In the genomic region with DNA sequence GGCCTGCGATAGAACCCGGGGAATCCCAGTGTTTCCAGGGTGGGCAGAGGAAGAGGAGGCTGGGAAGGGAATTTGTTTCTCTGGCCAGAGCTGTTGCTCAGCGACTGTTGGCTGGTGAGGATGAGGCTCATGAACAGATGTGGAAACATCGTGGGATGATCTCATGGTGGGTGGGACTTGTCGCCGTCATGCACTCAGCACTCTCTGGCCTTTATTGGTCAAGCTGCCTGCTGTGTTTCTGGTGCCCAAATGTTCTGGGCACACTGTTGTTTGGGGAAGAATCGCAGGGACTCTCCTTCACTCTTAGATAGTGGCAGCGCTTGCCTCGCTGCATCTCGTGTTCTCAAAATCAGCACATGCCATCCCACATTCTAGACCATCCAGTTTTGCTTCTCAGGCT, we compare ENCODE assay signal across 9 cellular contexts.
DNase-seq lines count a peak whose midpoint lies in the region; TF ChIP-seq lines count a peak whose summit lies in the region.
"Had no signal": no experiment of that assay in that cellular context is flagged by ENCODE, and none has a peak within 500 bp of the region (broad histone marks: within the 10 kb centered on the region; RNA-seq: fewer than 3 reads in every experiment).

No MANE protein-coding gene starts in this region.

- no peaks in the 10 kb centered on the region for H3K9me3 ChIP-seq in esophagus squamous epithelium

- H3K4me3 ChIP-seq in AG10803 (ENCODE audit: low read length) (0 out of 2 replicates have a peak overlapping the region, but pooled peaks have one; percentile 11), esophagus squamous epithelium (no peak overlapping the region)
- H3K4me3 ChIP-seq: GM12878 had no signal

- 56 to 65% methylated on average over 10 of the region's 10 CpGs for WGBS in esophagus squamous epithelium, 2 donors

- H3K36me3 ChIP-seq in esophagus squamous epithelium = no peaks in the 10 kb centered on the region

- H3K4me1 Mint-ChIP-seq in nephron progenitor cell = peaks cover 76% of the 10 kb centered on the region

- no peaks in the 10 kb centered on the region for H3K27me3 Mint-ChIP-seq in nephron progenitor cell (ENCODE audit: low read depth, poor library complexity)

- peak overlapping the region; percentile 52 to 94 (median 85) for H3K27ac ChIP-seq in esophagus squamous epithelium

- no peaks in the 10 kb centered on the region for H3K27me3 ChIP-seq in esophagus squamous epithelium

- TF ChIP-seq CTCF in AG10803 (conservative IDR thresholded peaks at IDR 0.05; ENCODE audit: low read length) (no peak), esophagus squamous epithelium (IDR thresholded peaks at IDR 0.05) (no peak), nephron progenitor cell (IDR thresholded peaks at IDR 0.05) (no peak)

- H3K36me3 Mint-ChIP-seq in nephron progenitor cell (ENCODE audit: low read depth) = peaks cover 13% of the 10 kb centered on the region

- in situ Hi-C loops in KBM-7 (cut with MboI; ENCODE audit: low pct_unique_long_range_greater_than_20kb, low sequenced_read_pairs) = no loop called here

- intact Hi-C loops in esophagus squamous epithelium (cut with DNase I) = no loop called here

- peaks cover 0 to 64% (median 28%) of the 10 kb centered on the region in 3 donors for H3K4me1 ChIP-seq in esophagus squamous epithelium

- H3K4me3 Mint-ChIP-seq in nephron progenitor cell = no peak overlapping the region

- H3K27ac Mint-ChIP-seq in nephron progenitor cell = peak overlapping the region; percentile 87

- H3K9me3 Mint-ChIP-seq in nephron progenitor cell = no peaks in the 10 kb centered on the region

- DNase-seq in AG10803 (ENCODE audit: low read depth) (peak; percentile 95), NCI-H69 (lab: John Stamatoyannopoulos, UW) (peak; percentile 87), esophagus squamous epithelium (lab: John Stamatoyannopoulos, UW) (no peak), nephron progenitor cell (no peak), KBM-7 (no peak), SIG-M5 (lab: John Stamatoyannopoulos, UW) (no peak), NCI-H2171 treated with DMSO at 0.1 percent for 48 hours (lab: John Stamatoyannopoulos, UW) (no peak), RPMI8226 (no peak)

- TF ChIP-seq POLR2A in esophagus squamous epithelium (IDR thresholded peaks at IDR 0.05) = peak in 2 of 4 donors; percentile 48 to 61

Comparison
In these comparisons a context has a peak if more than half of its experiments do, and no peak if none do; other contexts are left out.
1. DNase-seq: peak in AG10803 (single experiment) and NCI-H69 (single experiment); none in esophagus squamous epithelium (single experiment), nephron progenitor cell (single experiment), KBM-7 (single experiment), SIG-M5 (single experiment), NCI-H2171 treated with DMSO at 0.1 percent for 48 hours (single experiment) and RPMI8226 (single experiment).